8 cellular contexts compared by ENCODE assay signal in genomic region chr9:83113445-83113844, GRCh38. TPM values are rescaled to one million over a fixed set of nuclear protein-coding genes. Genes with fewer than 3 reads are reported as not detected.
"Had no signal": no experiment of that assay in that cellular context is flagged by ENCODE, and none has a peak within 500 bp of the region (broad histone marks: within the 10 kb centered on the region; RNA-seq: fewer than 3 reads in every experiment).

No MANE protein-coding gene starts in this region.

RNA-seq across cellular contexts. Expression of gene RASEF, which starts 50.5 kb away (rescaled TPM):
- total RNA-seq: activated CD4-positive, alpha-beta memory T cell treated with anti-CD3 and anti-CD28 coated beads, Interleukin-2, amount 10 ng/mL, durations not matched to agents 7 days and 5 days; activated CD4-positive, alpha-beta T cell treated with anti-CD3 and anti-CD28 coated beads for 36 hours; activated CD4-positive, alpha-beta T cell treated with anti-CD3 and anti-CD28 coated beads, Interleukin-2, amount 10 ng/mL, durations not matched to agents 7 days and 5 days; activated CD8-positive, alpha-beta memory T cell treated with anti-CD3 and anti-CD28 coated beads, Interleukin-2, amount 10 ng/mL, durations not matched to agents 7 days and 5 days; activated CD8-positive, alpha-beta T cell treated with anti-CD3 and anti-CD28 coated beads, Interleukin-2, amount 10 ng/mL, durations not matched to agents 7 days and 5 days; activated naive CD8-positive, alpha-beta T cell treated with anti-CD3 and anti-CD28 coated beads, Interleukin-2, amount 10 ng/mL, durations not matched to agents 7 days and 5 days; activated T-helper 2 cell treated with anti-CD3 and anti-CD28 coated beads, Interferon-gamma antibody, Interleukin-2, Interleukin-4, amounts not matched to agents 10 μg/mL and 5 μg/mL and 100 μg/mL, durations not matched to agents 14 hours and 24 hours and 36 hours; ascending aorta had no signal
